In genomic region chr5:15951126-15951525, GRCh38 we compare ENCODE assay signal across 2 cellular contexts.
TF ChIP-seq lines count a peak whose summit lies in the region.

No MANE protein-coding gene starts in this region.

TF ChIP-seq in HepG2, 621 proteins besides CTCF, POLR2A, EP300 and RAD21 (continued from another document):
- TF ChIP-seq, protein P1, sequence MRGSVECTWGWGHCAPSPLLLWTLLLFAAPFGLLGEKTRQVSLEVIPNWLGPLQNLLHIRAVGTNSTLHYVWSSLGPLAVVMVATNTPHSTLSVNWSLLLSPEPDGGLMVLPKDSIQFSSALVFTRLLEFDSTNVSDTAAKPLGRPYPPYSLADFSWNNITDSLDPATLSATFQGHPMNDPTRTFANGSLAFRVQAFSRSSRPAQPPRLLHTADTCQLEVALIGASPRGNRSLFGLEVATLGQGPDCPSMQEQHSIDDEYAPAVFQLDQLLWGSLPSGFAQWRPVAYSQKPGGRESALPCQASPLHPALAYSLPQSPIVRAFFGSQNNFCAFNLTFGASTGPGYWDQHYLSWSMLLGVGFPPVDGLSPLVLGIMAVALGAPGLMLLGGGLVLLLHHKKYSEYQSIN (CRISPR knock-in tag; IDR thresholded peaks at IDR 0.05; ENCODE audit: borderline replicate concordance) = no peak
- TF ChIP-seq, protein P2, sequence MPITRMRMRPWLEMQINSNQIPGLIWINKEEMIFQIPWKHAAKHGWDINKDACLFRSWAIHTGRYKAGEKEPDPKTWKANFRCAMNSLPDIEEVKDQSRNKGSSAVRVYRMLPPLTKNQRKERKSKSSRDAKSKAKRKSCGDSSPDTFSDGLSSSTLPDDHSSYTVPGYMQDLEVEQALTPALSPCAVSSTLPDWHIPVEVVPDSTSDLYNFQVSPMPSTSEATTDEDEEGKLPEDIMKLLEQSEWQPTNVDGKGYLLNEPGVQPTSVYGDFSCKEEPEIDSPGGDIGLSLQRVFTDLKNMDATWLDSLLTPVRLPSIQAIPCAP (CRISPR knock-in tag; IDR thresholded peaks at IDR 0.05; ENCODE audit: low read depth) = no peak
- TF ChIP-seq ZBTB44 (CRISPR knock-in tag; IDR thresholded peaks at IDR 0.05) = no peak
- TF ChIP-seq, protein P3, sequence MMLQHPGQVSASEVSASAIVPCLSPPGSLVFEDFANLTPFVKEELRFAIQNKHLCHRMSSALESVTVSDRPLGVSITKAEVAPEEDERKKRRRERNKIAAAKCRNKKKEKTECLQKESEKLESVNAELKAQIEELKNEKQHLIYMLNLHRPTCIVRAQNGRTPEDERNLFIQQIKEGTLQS (CRISPR knock-in tag; IDR thresholded peaks at IDR 0.05) = no peak
TF ChIP-seq in HepG2: peak in this region for 0.

TF ChIP-seq in WTC11, 78 proteins besides CTCF, POLR2A, EP300 and RAD21 (continued from another document):
- no peak for TF ChIP-seq USF2 (CRISPR knock-in tag; IDR thresholded peaks at IDR 0.05)
- TF ChIP-seq USF1 (CRISPR knock-in tag; IDR thresholded peaks at IDR 0.05) = no peak
- TF ChIP-seq ZNF219 (CRISPR knock-in tag; IDR thresholded peaks at IDR 0.05; ENCODE audit: borderline replicate concordance) = no peak
- TF ChIP-seq CREB1 (CRISPR knock-in tag; IDR thresholded peaks at IDR 0.05) = no peak
- no peak for TF ChIP-seq SMAD4 (CRISPR knock-in tag; IDR thresholded peaks at IDR 0.05)
- no peak for TF ChIP-seq RELA (CRISPR knock-in tag; IDR thresholded peaks at IDR 0.05; ENCODE audit: borderline replicate concordance)
- no peak for TF ChIP-seq TEAD4 (CRISPR knock-in tag; IDR thresholded peaks at IDR 0.05)
